In the genomic region with DNA sequence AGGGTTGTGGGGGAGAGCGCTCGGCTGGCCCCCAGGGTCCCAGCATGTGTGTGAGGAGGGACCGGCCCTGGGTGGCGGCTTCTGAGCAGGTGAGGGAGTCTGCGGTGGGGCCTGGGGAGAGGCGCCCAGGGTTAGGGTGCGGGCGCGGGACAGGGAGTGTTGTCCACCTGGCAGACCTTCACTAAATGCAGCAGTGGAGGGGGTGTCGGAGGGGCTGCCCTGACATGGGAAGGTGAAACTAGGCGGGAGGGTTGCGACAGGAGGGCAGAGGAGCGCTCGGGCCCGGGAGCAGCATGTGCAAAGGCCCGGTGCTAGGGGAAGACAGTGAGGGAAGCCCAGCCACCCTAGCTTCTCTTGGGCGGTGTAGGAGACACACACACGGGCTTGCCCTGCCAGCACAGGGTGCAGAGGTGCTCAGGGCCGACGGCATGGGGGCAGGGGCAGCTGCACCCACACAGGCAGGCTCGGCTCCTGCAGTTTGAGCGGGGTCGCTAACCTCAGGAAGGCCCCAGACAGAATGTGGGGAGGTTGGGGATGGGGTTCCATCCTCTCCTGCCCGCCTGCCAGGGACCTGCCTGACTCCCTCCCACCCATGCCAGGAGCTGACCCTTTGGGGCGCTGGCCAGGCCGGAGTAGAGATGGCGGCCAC, we compare ENCODE assay signal across 14 cellular contexts. TPM values are rescaled to one million over a fixed set of nuclear protein-coding genes. Genes with fewer than 3 reads are reported as not detected.
DNase-seq lines count a peak whose midpoint lies in the region; ATAC-seq and TF ChIP-seq lines count a peak whose summit lies in the region.
"Had no signal": no experiment of that assay in that cellular context is flagged by ENCODE, and none has a peak within 500 bp of the region (broad histone marks: within the 10 kb centered on the region; RNA-seq: fewer than 3 reads in every experiment).

No MANE protein-coding gene starts in this region.

- peak overlapping the region; percentile 80 for H3K4me2 ChIP-seq in GM23248 (ENCODE audit: unreplicated experiment)
- peak overlapping the region; percentile 84 for H3K4me2 ChIP-seq in smooth muscle cell

- peak overlapping the region; percentile 85 for H3K4me3 Mint-ChIP-seq in T-helper 17 cell

- H3K36me3 Mint-ChIP-seq in T-helper 17 cell (ENCODE audit: low read depth) = peaks cover 9% of the 10 kb centered on the region

- H2AFZ ChIP-seq in GM23248 = peak overlapping the region; percentile 74
- no peak overlapping the region for H2AFZ ChIP-seq in smooth muscle cell (ENCODE audit: low read depth)

- 87 to 88% methylated on average over 23 to 24 of the region's 27 CpGs for WGBS in GM23248 (ENCODE audit: low coverage in 1 of 2, low lambda C conversion rate in 2 of 2, missing lambda C conversion rate in 2 of 2), 2 experiments
- WGBS in smooth muscle cell (ENCODE audit: low lambda C conversion rate) = 93% methylated on average over 21 of the region's 27 CpGs
- WGBS in transverse colon (ENCODE audit: low coverage in 1 of 2), 2 donors = 40 to 89% methylated on average over 2 to 27 of the region's 27 CpGs

- H3K27me3 ChIP-seq in GM23248 (replicated peaks; ENCODE audit: insufficient read depth) = no peaks in the 10 kb centered on the region
- peaks cover 35% of the 10 kb centered on the region for H3K27me3 ChIP-seq in iPS-15b (ENCODE audit: control insufficient read depth, insufficient read depth, low read length)
- H3K27me3 ChIP-seq in smooth muscle cell (ENCODE audit: low read depth) = peaks cover 5% of the 10 kb centered on the region
- peaks cover 9% of the 10 kb centered on the region for H3K27me3 ChIP-seq in transverse colon

- no peak for ATAC-seq in T-helper 17 cell
- no peak for ATAC-seq in GM18520 (IDR thresholded peaks at IDR 0.05; ENCODE audit: unreplicated experiment)
- ATAC-seq in GM21717 (IDR thresholded peaks at IDR 0.05; ENCODE audit: unreplicated experiment) = no peak

- intact Hi-C loops in transverse colon (cut with DNase I; ENCODE audit: low total_unique reads) = no loop called here

- H4K20me1 ChIP-seq in GM23248 (ENCODE audit: insufficient read depth) = no peaks in the 10 kb centered on the region
- peaks cover 24% of the 10 kb centered on the region for H4K20me1 ChIP-seq in smooth muscle cell (ENCODE audit: low read depth)

- no peak for DNase-seq in GM23248
- no peak for DNase-seq in T-helper 17 cell
- no peak for DNase-seq in smooth muscle cell (lab: John Stamatoyannopoulos, UW; ENCODE audit: unreplicated experiment)
- DNase-seq in medulla oblongata (ENCODE audit: extremely low spot score) = no peak
- DNase-seq in transverse colon = no peak
- DNase-seq: activated B cell treated with CpG ODN at 0.5 μM for 24 hours, NCI-H1417 treated with DMSO at 0.1 percent for 48 hours, NCI-H524 treated with DMSO at 0.1 percent for 48 hours, occipital lobe had no signal

- H3K4me3 ChIP-seq in GM23248 (no peak overlapping the region), iPS-15b (ENCODE audit: low read depth, low read length) (peak overlapping the region; percentile 43), smooth muscle cell (no peak overlapping the region), transverse colon (peak overlapping the region in 1 of 4 donors; percentile 48)

- H3K27ac ChIP-seq in GM23248 (no peak overlapping the region), smooth muscle cell (ENCODE audit: low read depth) (no peak overlapping the region), transverse colon (peak overlapping the region in 2 of 4 donors; percentile 22 to 55)

- H3K27me3 Mint-ChIP-seq in T-helper 17 cell = peaks cover 31% of the 10 kb centered on the region

- H3K27ac Mint-ChIP-seq in T-helper 17 cell = no peak overlapping the region
- H3K27ac Mint-ChIP-seq: activated B cell treated with CpG ODN at 0.5 μM for 24 hours; stimulated activated naive CD8-positive, alpha-beta T cell treated with anti-CD3 and anti-CD28 coated beads, Interleukin-15, Interleukin-2, amounts not matched to agents 100 ng/mL and 50 ng/mL, for 24 hours had no signal

- peaks cover 13% of the 10 kb centered on the region for H3K4me1 Mint-ChIP-seq in T-helper 17 cell

- TF ChIP-seq CTCF in smooth muscle cell (IDR thresholded peaks at IDR 0.05; ENCODE audit: borderline replicate concordance, insufficient read depth, poor library complexity, severe bottlenecking) (no peak), transverse colon (IDR thresholded peaks at IDR 0.05) (no peak)

- in situ Hi-C loops in GM23248 (cut with MboI) = loop anchor here (10.0 kb wide), 1 partner anchor 136 kb away; no protein-coding TSS in a partner anchor
- in situ Hi-C loops in transverse colon (cut with MboI; ENCODE audit: low pct_ligation_motif_present in 1 of 4, low pct_unique_long_range_greater_than_20kb in 1 of 4, low sequenced_read_pairs in 3 of 4) = loop anchor here in 1 of 4 donors (10.0 kb wide), 1 partner anchor 136 kb away; no protein-coding TSS in a partner anchor

- peaks cover 4% of the 10 kb centered on the region; the same call in 1 of the 2 replicates for H3K4me1 ChIP-seq in GM23248 (ENCODE audit: insufficient read depth)
- peaks cover 4% of the 10 kb centered on the region for H3K4me1 ChIP-seq in iPS-15b (ENCODE audit: control insufficient read depth, insufficient read depth, low read length)
- H3K4me1 ChIP-seq in smooth muscle cell (ENCODE audit: low read depth) = peaks cover 15% of the 10 kb centered on the region
- peaks cover 0 to 17% (median 13%) of the 10 kb centered on the region in 4 donors for H3K4me1 ChIP-seq in transverse colon

- no peaks in the 10 kb centered on the region for H3K9me2 ChIP-seq in GM23248 (ENCODE audit: insufficient read depth)

- H3K9ac ChIP-seq in GM23248 = peak overlapping the region; percentile 35
- no peak overlapping the region for H3K9ac ChIP-seq in iPS-15b (ENCODE audit: low read depth, low read length)
- H3K9ac ChIP-seq in smooth muscle cell (ENCODE audit: low read depth) = no peak overlapping the region

- no peak for TF ChIP-seq EP300 in transverse colon (IDR thresholded peaks at IDR 0.05; ENCODE audit: low read depth)

- H3K79me2 ChIP-seq in GM23248 (ENCODE audit: insufficient read depth) = no peaks in the 10 kb centered on the region
- no peaks in the 10 kb centered on the region for H3K79me2 ChIP-seq in smooth muscle cell (ENCODE audit: low read depth)

- no peak for TF ChIP-seq POLR2A in transverse colon (IDR thresholded peaks at IDR 0.05)

- H3F3A ChIP-seq in GM23248 (ENCODE audit: insufficient read depth) (0 out of 2 replicates have a peak, but pooled peaks cover 5% of the 10 kb centered on the region), smooth muscle cell (ENCODE audit: low read depth) (no peaks in the 10 kb centered on the region)

- H3K36me3 ChIP-seq in GM23248 (ENCODE audit: low read depth) = no peaks in the 10 kb centered on the region
- no peaks in the 10 kb centered on the region for H3K36me3 ChIP-seq in iPS-15b (ENCODE audit: control insufficient read depth, insufficient read depth, low read length)
- H3K36me3 ChIP-seq in smooth muscle cell (ENCODE audit: low read depth) = no peaks in the 10 kb centered on the region
- H3K36me3 ChIP-seq in transverse colon = no peaks in the 10 kb centered on the region

- H3K9me3 ChIP-seq in GM23248 (ENCODE audit: low read depth) (no peaks in the 10 kb centered on the region), T-helper 17 cell (ENCODE audit: control insufficient read depth, low read length, poor library complexity, severe bottlenecking) (no peaks in the 10 kb centered on the region), iPS-15b (ENCODE audit: control insufficient read depth, insufficient read depth, low read length) (no peaks in the 10 kb centered on the region), smooth muscle cell (replicated peaks; ENCODE audit: low read depth) (no peaks in the 10 kb centered on the region), transverse colon (no peaks in the 10 kb centered on the region)

RNA-seq across cellular contexts. Expression of gene OTUB1, which starts 22.2 kb away (rescaled TPM):
- 35.5 and 48.3 TPM in 2 replicates for total RNA-seq in GM23248 (2014; rRNA removed; shearing (Covaris generic))
- polyA plus RNA-seq in GM23248 (2016; fragmentation: Nextera tagmentation; extraction: Ambion mirVana) (123 and 130 TPM in 2 replicates), smooth muscle cell (155 and 164 TPM in 2 replicates)
- total RNA-seq in T-helper 17 cell (10 to 100 TPM; 62.2 to 65.1 TPM), smooth muscle cell (55.2 and 71.5 TPM in 2 replicates), transverse colon (100 to 1,000 TPM in 1 of 4 donors, 10 to 100 TPM in 3; 52.7 to 114 (median 79.4) TPM)

RNA-seq across cellular contexts. Expression of gene FLRT1, which starts 27.3 kb away (rescaled TPM):
- 0.22 TPM in 1 of 2 replicates, not detected in the other for total RNA-seq in GM23248 (2014; rRNA removed; shearing (Covaris generic))
- polyA plus RNA-seq in GM23248 (2016; fragmentation: Nextera tagmentation; extraction: Ambion mirVana) (0.09 TPM in 1 of 2 replicates, not detected in the other), smooth muscle cell (0.26 and 0.32 TPM in 2 replicates)
- total RNA-seq in T-helper 17 cell (not detected), smooth muscle cell (0.76 TPM in 1 of 2 replicates, not detected in the other), transverse colon (1 to 10 TPM in 2 of 4 donors, under 1 TPM in 2; 0.32 to 1.4 (median 0.90) TPM)
- total RNA-seq: activated B cell treated with CpG ODN at 0.5 μM for 24 hours, HT1080 had no signal

RNA-seq across cellular contexts. Expression of gene COX8A, which starts 34.0 kb away (rescaled TPM):
- total RNA-seq in GM23248 (2014; rRNA removed; shearing (Covaris generic)) = 358 and 388 TPM in 2 replicates
- polyA plus RNA-seq in GM23248 (2016; fragmentation: Nextera tagmentation; extraction: Ambion mirVana) (397 and 417 TPM in 2 replicates), smooth muscle cell (534 and 549 TPM in 2 replicates)
- total RNA-seq in T-helper 17 cell (100 to 1,000 TPM; 108 to 129 TPM), smooth muscle cell (432 and 551 TPM in 2 replicates), transverse colon (1,000 to 10,000 TPM in 2 of 4 donors, 100 to 1,000 TPM in 2; 471 to 1,475 (median 1,057) TPM)
